Comparison of ENCODE assay signal across 20 cellular contexts in genomic region chr12:127306604-127307215, GRCh38.
A peak's percentile ranks its signal among the peaks of the same experiment; 100 is the strongest.
DNase-seq lines count a peak whose midpoint lies in the region; ATAC-seq and TF ChIP-seq lines count a peak whose summit lies in the region.
"Had no signal": no experiment of that assay in that cellular context is flagged by ENCODE, and none has a peak within 500 bp of the region (broad histone marks: within the 10 kb centered on the region; RNA-seq: fewer than 3 reads in every experiment).

No MANE protein-coding gene starts in this region.

- H4K20me1 ChIP-seq in PC-9 (ENCODE audit: insufficient read depth) = no peaks in the 10 kb centered on the region
- no peaks in the 10 kb centered on the region for H4K20me1 ChIP-seq in Karpas-422 (ENCODE audit: insufficient read depth, low read depth, low read length)

- H3K27me3 ChIP-seq in PC-9 (ENCODE audit: insufficient read depth, low read depth) = no peaks in the 10 kb centered on the region; the same call in 1 of the 2 replicates
- no peaks in the 10 kb centered on the region for H3K27me3 ChIP-seq in Karpas-422 (ENCODE audit: low read length)
- H3K27me3 ChIP-seq: thyroid gland had no signal

- POLR2A ChIA-PET in PC-9 (lab: Charles Lee; ENCODE audit: unreplicated experiment) = no interaction called here

- no peak for ATAC-seq in GM21737 (IDR thresholded peaks at IDR 0.05; ENCODE audit: unreplicated experiment)
- ATAC-seq: left cardiac atrium had no signal

- CTCF ChIA-PET in PC-9 (lab: Charles Lee) = no interaction called here

- H2AFZ ChIP-seq in PC-9 = no peak overlapping the region
- H2AFZ ChIP-seq in Karpas-422 (ENCODE audit: low read length) = no peak overlapping the region

- H3K4me1 ChIP-seq in PC-9 (replicated peaks; ENCODE audit: insufficient read depth) = no peaks in the 10 kb centered on the region
- no peaks in the 10 kb centered on the region for H3K4me1 ChIP-seq in Karpas-422 (ENCODE audit: low read length)
- H3K4me1 ChIP-seq: thyroid gland had no signal

- H3K9me2 ChIP-seq in PC-9 (ENCODE audit: insufficient read depth) = no peaks in the 10 kb centered on the region
- no peaks in the 10 kb centered on the region for H3K9me2 ChIP-seq in Karpas-422 (replicated peaks; ENCODE audit: insufficient read depth, low read length)

- no peak overlapping the region for H3K9ac ChIP-seq in Karpas-422 (ENCODE audit: low read length)

- H3K79me2 ChIP-seq in PC-9 (ENCODE audit: low read depth) (no peaks in the 10 kb centered on the region), Karpas-422 (ENCODE audit: low read length) (no peaks in the 10 kb centered on the region)

- H3K9me3 ChIP-seq in PC-9 (ENCODE audit: insufficient read depth, low read depth) = no peaks in the 10 kb centered on the region
- H3K9me3 ChIP-seq in Karpas-422 (ENCODE audit: low read length) = peaks cover 2% of the 10 kb centered on the region; the same call in 1 of the 2 replicates
- H3K9me3 ChIP-seq: thyroid gland had no signal

- H3K27ac ChIP-seq in PC-9 (no peak overlapping the region), Karpas-422 (ENCODE audit: low read length) (no peak overlapping the region)
- H3K27ac ChIP-seq: RWPE1, thyroid gland had no signal

- H3K4me3 ChIP-seq in PC-9 (no peak overlapping the region), epithelial cell of proximal tubule (ENCODE audit: low read depth, low read length) (no peak overlapping the region), retinal pigment epithelial cell (ENCODE audit: low read length) (no peak overlapping the region), Karpas-422 (ENCODE audit: low read length) (no peak overlapping the region)
- H3K4me3 ChIP-seq: thyroid gland had no signal

- intact Hi-C loops in PC-9 (cut with micrococcal nuclease; ENCODE audit: unreplicated experiment) = no loop called here

- H3K4me2 ChIP-seq in PC-9 = peak overlapping the region; percentile 44; the same call in 1 of the 2 replicates
- H3K4me2 ChIP-seq in Karpas-422 (ENCODE audit: low read depth, low read length, poor library complexity, severe bottlenecking) = no peak overlapping the region

- TF ChIP-seq CTCF in PC-9 (conservative IDR thresholded peaks at IDR 0.05) = no peak
- TF ChIP-seq CTCF in epithelial cell of proximal tubule (conservative IDR thresholded peaks at IDR 0.05; ENCODE audit: low read depth, low read length) = no peak
- TF ChIP-seq CTCF in retinal pigment epithelial cell (conservative IDR thresholded peaks at IDR 0.05; ENCODE audit: low read depth, low read length) = no peak

- H3K36me3 ChIP-seq in PC-9 (ENCODE audit: low read depth) (no peaks in the 10 kb centered on the region), Karpas-422 (ENCODE audit: insufficient read depth, low read length) (no peaks in the 10 kb centered on the region)
- H3K36me3 ChIP-seq: thyroid gland had no signal

- DNase-seq in GM03348 (ENCODE audit: low spot score) = peak; percentile 60
- peak in 1 of 2 experiments; percentile 43 for DNase-seq in PC-9
- peak; percentile 15 for DNase-seq in epithelial cell of proximal tubule (ENCODE audit: low read depth)
- peak; percentile 7 for DNase-seq in retinal pigment epithelial cell (ENCODE audit: low read depth)
- no peak for DNase-seq in NCI-H774 (lab: John Stamatoyannopoulos, UW)
- DNase-seq in activated T-cell treated with anti-CD3 and anti-CD28 coated beads, Interleukin-2, amount 50 U/mL, for 1 hour = no peak
- no peak for DNase-seq in Karpas-422
- DNase-seq: activated CD4-positive, alpha-beta memory T cell treated with anti-CD3 and anti-CD28 coated beads for 36 hours; activated effector memory CD4-positive, alpha-beta T cell treated with anti-CD3 and anti-CD28 coated beads, Interleukin-2, amount 50 U/mL, for 16 hours; dermis blood vessel endothelial cell; erythroblast; left cardiac atrium; mesenchymal stem cell; NCI-H524; stimulated activated CD4-positive, alpha-beta T cell treated with anti-CD3 and anti-CD28 coated beads, Interleukin-4, amount 100 ng/mL, for 24 hours; stimulated activated naive CD4-positive, alpha-beta T cell treated with Interleukin-2 at 50 U/mL for 16 hours; T-helper 9 cell; thyroid gland had no signal

- no peaks in the 10 kb centered on the region for H3F3A ChIP-seq in PC-9 (ENCODE audit: insufficient read depth, low read depth)

- BruUV-seq in PC-9 (replicated peaks; lab: Mats Ljungman, UMichigan) = no TSS peak

Comparison
In these comparisons a context has a peak if more than half of its experiments do, and no peak if none do; other contexts are left out.
1. DNase-seq: peak in GM03348 (single experiment), epithelial cell of proximal tubule (single experiment) and retinal pigment epithelial cell (single experiment); none in NCI-H774 (single experiment), activated T-cell treated with anti-CD3 and anti-CD28 coated beads, Interleukin-2, amount 50 U/mL, for 1 hour (single experiment) and Karpas-422 (single experiment).